In the genomic region with DNA sequence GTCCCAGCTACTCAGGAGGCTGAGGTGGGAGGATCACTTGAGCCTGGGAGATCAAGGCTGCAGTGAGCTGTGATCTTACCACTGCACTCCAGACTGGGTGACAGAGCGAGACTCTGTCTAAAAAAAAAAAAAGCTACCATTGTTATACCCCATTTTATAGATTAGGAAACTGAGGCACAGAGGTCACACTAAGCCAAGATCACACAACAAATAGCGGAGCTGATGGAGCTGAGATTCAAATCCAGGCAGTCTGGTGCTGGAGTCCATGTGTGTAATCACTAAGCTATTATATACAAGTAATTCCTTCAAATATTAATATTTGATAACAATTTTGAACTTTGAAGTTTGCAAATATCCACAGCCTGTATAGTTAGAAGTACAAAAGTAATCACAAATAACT, we compare ENCODE assay signal across 2 cellular contexts.
TF ChIP-seq lines count a peak whose summit lies in the region.

No MANE protein-coding gene starts in this region.

TF ChIP-seq in GM12878, 131 proteins besides CTCF, POLR2A, EP300 and RAD21:
- TF ChIP-seq JUND (IDR thresholded peaks at IDR 0.05; ENCODE audit: low read depth, low read length) (no peak), ZNF384 (IDR thresholded peaks at IDR 0.05; ENCODE audit: borderline replicate concordance, low read depth, low read length) (no peak), CREM (IDR thresholded peaks at IDR 0.05; ENCODE audit: low read depth) (no peak), EGR1 (IDR thresholded peaks at IDR 0.05; ENCODE audit: borderline replicate concordance in 1 of 2, low read depth in 2 of 2, low read length in 2 of 2) (no peak), SPI1 (IDR thresholded peaks at IDR 0.05; ENCODE audit: borderline replicate concordance, insufficient read depth, low read depth, low read length) (no peak), NFXL1 (IDR thresholded peaks at IDR 0.05; ENCODE audit: borderline replicate concordance) (no peak), ZNF622 (IDR thresholded peaks at IDR 0.05) (no peak), SP1 (IDR thresholded peaks at IDR 0.05; ENCODE audit: low read depth, low read length) (no peak), KLF5 (IDR thresholded peaks at IDR 0.05; ENCODE audit: partially characterized antibody) (no peak), HSF1 (IDR thresholded peaks at IDR 0.05; ENCODE audit: low read depth, low read length) (no peak)
- TF ChIP-seq, protein P1, sequence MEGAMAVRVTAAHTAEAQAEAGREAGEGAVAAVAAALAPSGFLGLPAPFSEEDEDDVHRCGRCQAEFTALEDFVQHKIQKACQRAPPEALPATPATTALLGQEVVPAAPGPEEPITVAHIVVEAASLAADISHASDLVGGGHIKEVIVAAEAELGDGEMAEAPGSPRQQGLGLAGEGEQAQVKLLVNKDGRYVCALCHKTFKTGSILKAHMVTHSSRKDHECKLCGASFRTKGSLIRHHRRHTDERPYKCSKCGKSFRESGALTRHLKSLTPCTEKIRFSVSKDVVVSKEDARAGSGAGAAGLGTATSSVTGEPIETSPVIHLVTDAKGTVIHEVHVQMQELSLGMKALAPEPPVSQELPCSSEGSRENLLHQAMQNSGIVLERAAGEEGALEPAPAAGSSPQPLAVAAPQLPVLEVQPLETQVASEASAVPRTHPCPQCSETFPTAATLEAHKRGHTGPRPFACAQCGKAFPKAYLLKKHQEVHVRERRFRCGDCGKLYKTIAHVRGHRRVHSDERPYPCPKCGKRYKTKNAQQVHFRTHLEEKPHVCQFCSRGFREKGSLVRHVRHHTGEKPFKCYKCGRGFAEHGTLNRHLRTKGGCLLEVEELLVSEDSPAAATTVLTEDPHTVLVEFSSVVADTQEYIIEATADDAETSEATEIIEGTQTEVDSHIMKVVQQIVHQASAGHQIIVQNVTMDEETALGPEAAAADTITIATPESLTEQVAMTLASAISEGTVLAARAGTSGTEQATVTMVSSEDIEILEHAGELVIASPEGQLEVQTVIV (IDR thresholded peaks at IDR 0.05; ENCODE audit: borderline replicate concordance, partially characterized antibody) = no peak
- TF ChIP-seq, protein P2, sequence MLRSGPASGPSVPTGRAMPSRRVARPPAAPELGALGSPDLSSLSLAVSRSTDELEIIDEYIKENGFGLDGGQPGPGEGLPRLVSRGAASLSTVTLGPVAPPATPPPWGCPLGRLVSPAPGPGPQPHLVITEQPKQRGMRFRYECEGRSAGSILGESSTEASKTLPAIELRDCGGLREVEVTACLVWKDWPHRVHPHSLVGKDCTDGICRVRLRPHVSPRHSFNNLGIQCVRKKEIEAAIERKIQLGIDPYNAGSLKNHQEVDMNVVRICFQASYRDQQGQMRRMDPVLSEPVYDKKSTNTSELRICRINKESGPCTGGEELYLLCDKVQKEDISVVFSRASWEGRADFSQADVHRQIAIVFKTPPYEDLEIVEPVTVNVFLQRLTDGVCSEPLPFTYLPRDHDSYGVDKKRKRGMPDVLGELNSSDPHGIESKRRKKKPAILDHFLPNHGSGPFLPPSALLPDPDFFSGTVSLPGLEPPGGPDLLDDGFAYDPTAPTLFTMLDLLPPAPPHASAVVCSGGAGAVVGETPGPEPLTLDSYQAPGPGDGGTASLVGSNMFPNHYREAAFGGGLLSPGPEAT (IDR thresholded peaks at IDR 0.05; ENCODE audit: low read depth) = no peak

TF ChIP-seq in GM23338, 12 proteins besides CTCF, POLR2A, EP300 and RAD21:
- TF ChIP-seq, protein P3, sequence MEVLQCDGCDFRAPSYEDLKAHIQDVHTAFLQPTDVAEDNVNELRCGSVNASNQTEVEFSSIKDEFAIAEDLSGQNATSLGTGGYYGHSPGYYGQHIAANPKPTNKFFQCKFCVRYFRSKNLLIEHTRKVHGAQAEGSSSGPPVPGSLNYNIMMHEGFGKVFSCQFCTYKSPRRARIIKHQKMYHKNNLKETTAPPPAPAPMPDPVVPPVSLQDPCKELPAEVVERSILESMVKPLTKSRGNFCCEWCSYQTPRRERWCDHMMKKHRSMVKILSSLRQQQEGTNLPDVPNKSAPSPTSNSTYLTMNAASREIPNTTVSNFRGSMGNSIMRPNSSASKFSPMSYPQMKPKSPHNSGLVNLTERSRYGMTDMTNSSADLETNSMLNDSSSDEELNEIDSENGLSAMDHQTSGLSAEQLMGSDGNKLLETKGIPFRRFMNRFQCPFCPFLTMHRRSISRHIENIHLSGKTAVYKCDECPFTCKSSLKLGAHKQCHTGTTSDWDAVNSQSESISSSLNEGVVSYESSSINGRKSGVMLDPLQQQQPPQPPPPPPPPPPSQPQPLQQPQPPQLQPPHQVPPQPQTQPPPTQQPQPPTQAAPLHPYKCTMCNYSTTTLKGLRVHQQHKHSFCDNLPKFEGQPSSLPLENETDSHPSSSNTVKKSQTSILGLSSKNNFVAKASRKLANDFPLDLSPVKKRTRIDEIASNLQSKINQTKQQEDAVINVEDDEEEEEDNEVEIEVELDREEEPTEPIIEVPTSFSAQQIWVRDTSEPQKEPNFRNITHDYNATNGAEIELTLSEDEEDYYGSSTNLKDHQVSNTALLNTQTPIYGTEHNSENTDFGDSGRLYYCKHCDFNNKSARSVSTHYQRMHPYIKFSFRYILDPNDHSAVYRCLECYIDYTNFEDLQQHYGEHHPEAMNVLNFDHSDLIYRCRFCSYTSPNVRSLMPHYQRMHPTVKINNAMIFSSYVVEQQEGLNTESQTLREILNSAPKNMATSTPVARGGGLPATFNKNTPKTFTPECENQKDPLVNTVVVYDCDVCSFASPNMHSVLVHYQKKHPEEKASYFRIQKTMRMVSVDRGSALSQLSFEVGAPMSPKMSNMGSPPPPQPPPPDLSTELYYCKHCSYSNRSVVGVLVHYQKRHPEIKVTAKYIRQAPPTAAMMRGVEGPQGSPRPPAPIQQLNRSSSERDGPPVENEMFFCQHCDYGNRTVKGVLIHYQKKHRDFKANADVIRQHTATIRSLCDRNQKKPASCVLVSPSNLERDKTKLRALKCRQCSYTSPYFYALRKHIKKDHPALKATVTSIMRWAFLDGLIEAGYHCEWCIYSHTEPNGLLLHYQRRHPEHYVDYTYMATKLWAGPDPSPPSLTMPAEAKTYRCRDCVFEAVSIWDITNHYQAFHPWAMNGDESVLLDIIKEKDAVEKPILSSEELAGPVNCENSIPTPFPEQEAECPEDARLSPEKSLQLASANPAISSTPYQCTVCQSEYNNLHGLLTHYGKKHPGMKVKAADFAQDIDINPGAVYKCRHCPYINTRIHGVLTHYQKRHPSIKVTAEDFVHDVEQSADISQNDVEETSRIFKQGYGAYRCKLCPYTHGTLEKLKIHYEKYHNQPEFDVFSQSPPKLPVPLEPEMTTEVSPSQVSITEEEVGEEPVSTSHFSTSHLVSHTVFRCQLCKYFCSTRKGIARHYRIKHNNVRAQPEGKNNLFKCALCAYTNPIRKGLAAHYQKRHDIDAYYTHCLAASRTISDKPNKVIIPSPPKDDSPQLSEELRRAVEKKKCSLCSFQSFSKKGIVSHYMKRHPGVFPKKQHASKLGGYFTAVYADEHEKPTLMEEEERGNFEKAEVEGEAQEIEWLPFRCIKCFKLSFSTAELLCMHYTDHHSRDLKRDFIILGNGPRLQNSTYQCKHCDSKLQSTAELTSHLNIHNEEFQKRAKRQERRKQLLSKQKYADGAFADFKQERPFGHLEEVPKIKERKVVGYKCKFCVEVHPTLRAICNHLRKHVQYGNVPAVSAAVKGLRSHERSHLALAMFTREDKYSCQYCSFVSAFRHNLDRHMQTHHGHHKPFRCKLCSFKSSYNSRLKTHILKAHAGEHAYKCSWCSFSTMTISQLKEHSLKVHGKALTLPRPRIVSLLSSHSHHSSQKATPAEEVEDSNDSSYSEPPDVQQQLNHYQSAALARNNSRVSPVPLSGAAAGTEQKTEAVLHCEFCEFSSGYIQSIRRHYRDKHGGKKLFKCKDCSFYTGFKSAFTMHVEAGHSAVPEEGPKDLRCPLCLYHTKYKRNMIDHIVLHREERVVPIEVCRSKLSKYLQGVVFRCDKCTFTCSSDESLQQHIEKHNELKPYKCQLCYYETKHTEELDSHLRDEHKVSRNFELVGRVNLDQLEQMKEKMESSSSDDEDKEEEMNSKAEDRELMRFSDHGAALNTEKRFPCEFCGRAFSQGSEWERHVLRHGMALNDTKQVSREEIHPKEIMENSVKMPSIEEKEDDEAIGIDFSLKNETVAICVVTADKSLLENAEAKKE (CRISPR knock-in tag; IDR thresholded peaks at IDR 0.05) = no peak
